21 cellular contexts compared by ENCODE assay signal in genomic region chr17:19531780-19532501, GRCh38. TPM values are rescaled to one million over a fixed set of nuclear protein-coding genes. Genes with fewer than 3 reads are reported as not detected.
DNase-seq lines count a peak whose midpoint lies in the region; ATAC-seq, FAIRE-seq and TF ChIP-seq lines count a peak whose summit lies in the region.
"Had no signal": no experiment of that assay in that cellular context is flagged by ENCODE, and none has a peak within 500 bp of the region (broad histone marks: within the 10 kb centered on the region; RNA-seq: fewer than 3 reads in every experiment).

No MANE protein-coding gene starts in this region.

- TF ChIP-seq CTCF in Caco-2 (IDR thresholded peaks at IDR 0.05; ENCODE audit: insufficient read depth in 1 of 2, low read depth in 1 of 2, low read length in 1 of 2, severe bottlenecking in 1 of 2, unreplicated experiment in 1 of 2) = no peak

- no peaks in the 10 kb centered on the region for H3K9me3 Mint-ChIP-seq in activated naive CD4-positive, alpha-beta T cell treated with anti-CD3 and anti-CD28 coated beads, Interleukin-2, amount 50 U/mL, for 24 hours
- H3K9me3 Mint-ChIP-seq in activated naive CD4-positive, alpha-beta T cell treated with anti-CD3 and anti-CD28 coated beads, Interleukin-2, amount 50 U/mL, for 72 hours = no peaks in the 10 kb centered on the region
- no peaks in the 10 kb centered on the region for H3K9me3 Mint-ChIP-seq in effector memory CD8-positive, alpha-beta T cell
- no peaks in the 10 kb centered on the region for H3K9me3 Mint-ChIP-seq in naive thymus-derived CD4-positive, alpha-beta T cell
- no peaks in the 10 kb centered on the region for H3K9me3 Mint-ChIP-seq in Caco-2 (ENCODE audit: unreplicated experiment)
- no peaks in the 10 kb centered on the region for H3K9me3 Mint-ChIP-seq in activated T-cell treated with anti-CD3 and anti-CD28 coated beads, Interleukin-2, amount 50 U/mL, for 24 hours
- H3K9me3 Mint-ChIP-seq: CD8-positive, alpha-beta memory T cell had no signal

- intact Hi-C loops in naive thymus-derived CD4-positive, alpha-beta T cell (cut with micrococcal nuclease) = no loop called here
- intact Hi-C loops in Caco-2 (cut with micrococcal nuclease; ENCODE audit: unreplicated experiment) = no loop called here

- no peak overlapping the region for H3K27ac Mint-ChIP-seq in activated naive CD4-positive, alpha-beta T cell treated with anti-CD3 and anti-CD28 coated beads, Interleukin-2, amount 50 U/mL, for 24 hours
- H3K27ac Mint-ChIP-seq in activated naive CD4-positive, alpha-beta T cell treated with anti-CD3 and anti-CD28 coated beads, Interleukin-2, amount 50 U/mL, for 72 hours = no peak overlapping the region
- H3K27ac Mint-ChIP-seq in effector memory CD8-positive, alpha-beta T cell = no peak overlapping the region
- H3K27ac Mint-ChIP-seq in naive thymus-derived CD4-positive, alpha-beta T cell = peak overlapping the region in 3 of 9 donors; percentile 8 to 66 (median 41)
- no peak overlapping the region for H3K27ac Mint-ChIP-seq in Caco-2 (ENCODE audit: unreplicated experiment)
- H3K27ac Mint-ChIP-seq in activated T-cell treated with anti-CD3 and anti-CD28 coated beads, Interleukin-2, amount 50 U/mL, for 24 hours = no peak overlapping the region

- POLR2A ChIA-PET in naive thymus-derived CD4-positive, alpha-beta T cell (lab: Charles Lee) = no interaction called here
- POLR2A ChIA-PET in Caco-2 (lab: Charles Lee) = no interaction called here

- peaks cover 0 to 8% of the 10 kb centered on the region in 2 donors for H3K27me3 ChIP-seq in naive thymus-derived CD4-positive, alpha-beta T cell (ENCODE audit: control insufficient read depth in 2 of 2, insufficient read depth in 2 of 2, low read length in 2 of 2)
- no peaks in the 10 kb centered on the region; the same call in none of the 2 replicates for H3K27me3 ChIP-seq in Caco-2 (replicated peaks; ENCODE audit: control insufficient read depth, insufficient read depth, low read length)

- ATAC-seq in activated naive CD4-positive, alpha-beta T cell treated with anti-CD3 and anti-CD28 coated beads, Interleukin-2, amount 50 U/mL, for 72 hours = no peak
- no peak for ATAC-seq in effector memory CD8-positive, alpha-beta T cell (replicated peaks)
- no peak for ATAC-seq in naive thymus-derived CD4-positive, alpha-beta T cell
- ATAC-seq: GM12878 had no signal

- no peak overlapping the region for H3K4me3 ChIP-seq in naive thymus-derived CD4-positive, alpha-beta T cell (ENCODE audit: low read length)
- no peak overlapping the region for H3K4me3 ChIP-seq in Caco-2 (ENCODE audit: low read depth, low read length)
- H3K4me3 ChIP-seq: GM12878 had no signal

- H3K27me3 Mint-ChIP-seq in activated naive CD4-positive, alpha-beta T cell treated with anti-CD3 and anti-CD28 coated beads, Interleukin-2, amount 50 U/mL, for 24 hours = peaks cover 32% of the 10 kb centered on the region
- H3K27me3 Mint-ChIP-seq in effector memory CD8-positive, alpha-beta T cell = peaks cover 55 to 63% of the 10 kb centered on the region in 2 donors
- peaks cover 43 to 58% (median 47%) of the 10 kb centered on the region in 5 donors for H3K27me3 Mint-ChIP-seq in naive thymus-derived CD4-positive, alpha-beta T cell
- peaks cover 22% of the 10 kb centered on the region for H3K27me3 Mint-ChIP-seq in Caco-2 (ENCODE audit: insufficient read depth, unreplicated experiment)
- H3K27me3 Mint-ChIP-seq in activated T-cell treated with anti-CD3 and anti-CD28 coated beads, Interleukin-2, amount 50 U/mL, for 24 hours = peaks cover 54% of the 10 kb centered on the region

- no peak for DNase-seq in activated naive CD4-positive, alpha-beta T cell treated with anti-CD3 and anti-CD28 coated beads, Interleukin-2, amount 50 U/mL, for 72 hours (ENCODE audit: low spot score in 2 of 2)
- no peak for DNase-seq in effector memory CD8-positive, alpha-beta T cell
- no peak for DNase-seq in naive thymus-derived CD4-positive, alpha-beta T cell
- DNase-seq in Caco-2 (no peak), NCI-H2107 (lab: John Stamatoyannopoulos, UW) (no peak), GM19239 (ENCODE audit: insufficient read length, low spot score) (no peak)
- DNase-seq in activated T-cell treated with anti-CD3 and anti-CD28 coated beads, Interleukin-2, amount 50 U/mL, for 24 hours = no peak
- DNase-seq: BE2C; CD8-positive, alpha-beta memory T cell; DMS79 treated with DMSO at 0.1 percent for 48 hours; GOT3; KG1; NCI-H1417 treated with DMSO at 0.1 percent for 48 hours; NCI-H1930; NCI-H446 treated with DMSO at 0.1 percent for 48 hours; NCI-H748 treated with DMSO at 0.1 percent for 48 hours had no signal

- no peaks in the 10 kb centered on the region for H3K36me3 Mint-ChIP-seq in activated naive CD4-positive, alpha-beta T cell treated with anti-CD3 and anti-CD28 coated beads, Interleukin-2, amount 50 U/mL, for 24 hours
- H3K36me3 Mint-ChIP-seq in activated naive CD4-positive, alpha-beta T cell treated with anti-CD3 and anti-CD28 coated beads, Interleukin-2, amount 50 U/mL, for 72 hours = no peaks in the 10 kb centered on the region
- no peaks in the 10 kb centered on the region for H3K36me3 Mint-ChIP-seq in effector memory CD8-positive, alpha-beta T cell (ENCODE audit: insufficient read depth)
- H3K36me3 Mint-ChIP-seq in naive thymus-derived CD4-positive, alpha-beta T cell = peaks cover 0 to 2% (median 0%) of the 10 kb centered on the region in 5 donors
- H3K36me3 Mint-ChIP-seq in Caco-2 (ENCODE audit: insufficient read depth, unreplicated experiment) = no peaks in the 10 kb centered on the region
- H3K36me3 Mint-ChIP-seq in activated T-cell treated with anti-CD3 and anti-CD28 coated beads, Interleukin-2, amount 50 U/mL, for 24 hours (ENCODE audit: low read depth) = no peaks in the 10 kb centered on the region
- H3K36me3 Mint-ChIP-seq: CD8-positive, alpha-beta memory T cell had no signal

- no peaks in the 10 kb centered on the region for H3K36me3 ChIP-seq in naive thymus-derived CD4-positive, alpha-beta T cell (ENCODE audit: control insufficient read depth in 2 of 3, insufficient read depth in 3 of 3, low read length in 3 of 3)
- H3K36me3 ChIP-seq in Caco-2 (ENCODE audit: control insufficient read depth, insufficient read depth, low read length) = no peaks in the 10 kb centered on the region
- H3K36me3 ChIP-seq: BE2C had no signal

- H3K4me3 Mint-ChIP-seq in activated naive CD4-positive, alpha-beta T cell treated with anti-CD3 and anti-CD28 coated beads, Interleukin-2, amount 50 U/mL, for 24 hours = peak overlapping the region; percentile 46
- peak overlapping the region; percentile 45 to 52 for H3K4me3 Mint-ChIP-seq in effector memory CD8-positive, alpha-beta T cell
- H3K4me3 Mint-ChIP-seq in naive thymus-derived CD4-positive, alpha-beta T cell = peak overlapping the region in 8 of 10 donors; percentile 12 to 84 (median 34)
- H3K4me3 Mint-ChIP-seq in Caco-2 (ENCODE audit: unreplicated experiment) = no peak overlapping the region
- H3K4me3 Mint-ChIP-seq in activated T-cell treated with anti-CD3 and anti-CD28 coated beads, Interleukin-2, amount 50 U/mL, for 24 hours = no peak overlapping the region

- peaks cover 13% of the 10 kb centered on the region for H3K4me1 Mint-ChIP-seq in activated naive CD4-positive, alpha-beta T cell treated with anti-CD3 and anti-CD28 coated beads, Interleukin-2, amount 50 U/mL, for 24 hours
- H3K4me1 Mint-ChIP-seq in effector memory CD8-positive, alpha-beta T cell (ENCODE audit: low read depth in 2 of 2) = peaks cover 4 to 10% of the 10 kb centered on the region in 2 donors
- H3K4me1 Mint-ChIP-seq in naive thymus-derived CD4-positive, alpha-beta T cell = peaks cover 5 to 18% (median 13%) of the 10 kb centered on the region in 7 donors
- H3K4me1 Mint-ChIP-seq in Caco-2 (ENCODE audit: low read depth, unreplicated experiment) = peaks cover 7% of the 10 kb centered on the region
- H3K4me1 Mint-ChIP-seq in activated T-cell treated with anti-CD3 and anti-CD28 coated beads, Interleukin-2, amount 50 U/mL, for 24 hours (ENCODE audit: low read depth) = peaks cover 14% of the 10 kb centered on the region

- H3K9me3 ChIP-seq in naive thymus-derived CD4-positive, alpha-beta T cell (ENCODE audit: control insufficient read depth in 2 of 3, low read length in 3 of 3) = no peaks in the 10 kb centered on the region
- H3K9me3 ChIP-seq in Caco-2 = no peaks in the 10 kb centered on the region
- H3K9me3 ChIP-seq: BE2C had no signal

- H3K27ac ChIP-seq in naive thymus-derived CD4-positive, alpha-beta T cell (ENCODE audit: low read depth, low read length) = no peak overlapping the region
- H3K27ac ChIP-seq: 22Rv1, RWPE1 had no signal

- no TSS peak for BruUV-seq in Caco-2 (replicated peaks; lab: Mats Ljungman, UMichigan)

- H3K4me1 ChIP-seq in naive thymus-derived CD4-positive, alpha-beta T cell (ENCODE audit: control insufficient read depth in 2 of 2, insufficient read depth in 2 of 2, low read length in 2 of 2) = peaks cover 2 to 8% of the 10 kb centered on the region in 2 donors
- H3K4me1 ChIP-seq in Caco-2 = no peaks in the 10 kb centered on the region
- H3K4me1 ChIP-seq: BE2C had no signal

- CTCF ChIA-PET in naive thymus-derived CD4-positive, alpha-beta T cell (lab: Charles Lee) = no interaction called here
- CTCF ChIA-PET in Caco-2 (lab: Charles Lee) = no interaction called here

- FAIRE-seq in GM19239 (lab: Jason Lieb, UNC) = no peak
- FAIRE-seq: G401.6, GM12878 had no signal

RNA-seq across cellular contexts. Expression of gene SLC47A1, which starts 1.7 kb away (rescaled TPM):
- total RNA-seq in activated naive CD4-positive, alpha-beta T cell treated with anti-CD3 and anti-CD28 coated beads, Interleukin-2, amount 50 U/mL, for 72 hours = under 1 TPM; 0.14 TPM
- 1 to 10 TPM in 1 of 5 experiments, under 1 TPM in 1, not detected in 3; 0.21 to 2.7 TPM for total RNA-seq in naive thymus-derived CD4-positive, alpha-beta T cell
- polyA plus RNA-seq in naive thymus-derived CD4-positive, alpha-beta T cell = under 1 TPM in 1 of 2 donors, not detected in 1; 0.09 TPM
- 0.43 and 0.72 TPM in 2 replicates for total RNA-seq in Caco-2 (2022)
- polyA plus RNA-seq: GM12878 had no signal

Comparison
In these comparisons a context has a peak if more than half of its experiments do, and no peak if none do; other contexts are left out.
1. H3K4me3 Mint-ChIP-seq: peak in activated naive CD4-positive, alpha-beta T cell treated with anti-CD3 and anti-CD28 coated beads, Interleukin-2, amount 50 U/mL, for 24 hours (single experiment), effector memory CD8-positive, alpha-beta T cell (2 of 2) and naive thymus-derived CD4-positive, alpha-beta T cell (8 of 10); none in Caco-2 (single experiment) and activated T-cell treated with anti-CD3 and anti-CD28 coated beads, Interleukin-2, amount 50 U/mL, for 24 hours (single experiment).